In genomic region chr3:122800838-122801237, GRCh38 we compare ENCODE assay signal across 19 cellular contexts. TPM values are rescaled to one million over a fixed set of nuclear protein-coding genes. Genes with fewer than 3 reads are reported as not detected.
A peak's percentile ranks its signal among the peaks of the same experiment; 100 is the strongest.
DNase-seq lines count a peak whose midpoint lies in the region; ATAC-seq, FAIRE-seq and TF ChIP-seq lines count a peak whose summit lies in the region.
"Had no signal": no experiment of that assay in that cellular context is flagged by ENCODE, and none has a peak within 500 bp of the region (broad histone marks: within the 10 kb centered on the region; RNA-seq: fewer than 3 reads in every experiment).

No MANE protein-coding gene starts in this region.

- TF ChIP-seq CTCF in mammary epithelial cell (conservative IDR thresholded peaks at IDR 0.05 in 1 of 2, IDR thresholded peaks at IDR 0.05 in 1 of 2; ENCODE audit: extremely low read depth in 1 of 2, insufficient read depth in 1 of 2, low read depth in 1 of 2, low read length in 2 of 2) (no peak), keratinocyte (optimal IDR thresholded peaks at IDR 0.05 in 1 of 3, IDR thresholded peaks at IDR 0.05 in 1 of 3, conservative IDR thresholded peaks at IDR 0.05 in 1 of 3; ENCODE audit: extremely low read depth in 1 of 3, insufficient read depth in 2 of 3, low read length in 3 of 3) (no peak)

- peak overlapping the region; percentile 19 for H2AFZ ChIP-seq in mammary epithelial cell (ENCODE audit: low read depth, low read length)
- H2AFZ ChIP-seq in keratinocyte (ENCODE audit: control insufficient read depth, low read length) = no peak overlapping the region

- H3K36me3 ChIP-seq in mammary epithelial cell (ENCODE audit: insufficient read depth, low read length) = no peaks in the 10 kb centered on the region
- no peaks in the 10 kb centered on the region for H3K36me3 ChIP-seq in keratinocyte (ENCODE audit: control insufficient read depth in 2 of 2, extremely low read depth in 1 of 2, insufficient read depth in 2 of 2, low read length in 2 of 2)

- no peak for ATAC-seq in activated T-cell treated with anti-CD3 and anti-CD28 coated beads, Interleukin-2, amount 50 U/mL, for 4 hours
- no peak for ATAC-seq in GM21526 (IDR thresholded peaks at IDR 0.05; ENCODE audit: low FRiP score, unreplicated experiment)
- ATAC-seq: A549, K562 had no signal

- peaks cover 5% of the 10 kb centered on the region for H3K36me3 Mint-ChIP-seq in activated T-cell treated with anti-CD3 and anti-CD28 coated beads, Interleukin-2, amount 50 U/mL, for 4 hours (ENCODE audit: insufficient read depth)

- H3K79me2 ChIP-seq in mammary epithelial cell (ENCODE audit: insufficient read depth, low read length) = peaks cover 64% of the 10 kb centered on the region
- peaks cover 5% of the 10 kb centered on the region for H3K79me2 ChIP-seq in keratinocyte (ENCODE audit: control insufficient read depth, insufficient read depth, low read length)

- H3K4me1 Mint-ChIP-seq in activated T-cell treated with anti-CD3 and anti-CD28 coated beads, Interleukin-2, amount 50 U/mL, for 4 hours (ENCODE audit: low read depth) = peaks cover 16% of the 10 kb centered on the region

- intact Hi-C loops in mammary epithelial cell (cut with micrococcal nuclease) = no loop called here

- no peaks in the 10 kb centered on the region for H3K27me3 Mint-ChIP-seq in activated T-cell treated with anti-CD3 and anti-CD28 coated beads, Interleukin-2, amount 50 U/mL, for 4 hours (ENCODE audit: low read depth)
- H3K27me3 Mint-ChIP-seq: CD4-positive, alpha-beta memory T cell had no signal

- CTCF ChIA-PET in mammary epithelial cell (lab: Charles Lee; ENCODE audit: low non-redundant PET) = no interaction called here

- H3K9ac ChIP-seq in mammary epithelial cell (ENCODE audit: insufficient read depth, low read length) (no peak overlapping the region), keratinocyte (ENCODE audit: control insufficient read depth, extremely low read depth, insufficient read depth, low read length) (no peak overlapping the region)

- H3K9me3 ChIP-seq in mammary epithelial cell (replicated peaks; ENCODE audit: insufficient read depth, low read length) (no peaks in the 10 kb centered on the region), keratinocyte (ENCODE audit: control insufficient read depth, low read depth, low read length) (no peaks in the 10 kb centered on the region)
- H3K9me3 ChIP-seq: A549 had no signal

- H4K20me1 ChIP-seq in mammary epithelial cell (ENCODE audit: insufficient read depth, low read length) (no peaks in the 10 kb centered on the region), keratinocyte (ENCODE audit: control insufficient read depth, extremely low read depth, insufficient read depth, low read length) (no peaks in the 10 kb centered on the region)

- peak; percentile 13 for DNase-seq in SIG-M5 treated with dmso at 0.1 percent for 504 hours (lab: John Stamatoyannopoulos, UW; ENCODE audit: unreplicated experiment)
- DNase-seq in SIG-M5 (lab: John Stamatoyannopoulos, UW) = no peak
- DNase-seq in mammary epithelial cell = peak; percentile 92
- peak; percentile 49 for DNase-seq in keratinocyte (ENCODE audit: low read depth, low spot score)
- DNase-seq in COR-L47 (lab: John Stamatoyannopoulos, UW) = no peak
- no peak for DNase-seq in activated T-cell treated with anti-CD3 and anti-CD28 coated beads, Interleukin-2, amount 50 U/mL, for 4 hours
- DNase-seq: CD4-positive, alpha-beta memory T cell; DMS79; NCI-H1436; NCI-H2029 treated with DMSO at 0.1 percent for 48 hours; NCI-H446 treated with DMSO at 0.1 percent for 48 hours; NCI-H69; NK-92 treated with Interleukin-12 subunit alpha and Interleukin-12 subunit beta, amount 100 ng/mL, for 24 hours; OCI-M1; SHP77 treated with DMSO at 0.1 percent for 48 hours had no signal

- dilution Hi-C loops in mammary epithelial cell (cut with HindIII; ENCODE audit: low sequenced_read_pairs) = no loop called here
- dilution Hi-C loops in keratinocyte (cut with MboI; ENCODE audit: extremely low pct_ligation_motif_present, low sequenced_read_pairs) = no loop called here

- H3K9me1 ChIP-seq in keratinocyte (ENCODE audit: control insufficient read depth, extremely low read depth, insufficient read depth, low read length) = no peaks in the 10 kb centered on the region

- H3K4me1 ChIP-seq in mammary epithelial cell (ENCODE audit: insufficient read depth, low read length) = peaks cover 29% of the 10 kb centered on the region
- peaks cover 36% of the 10 kb centered on the region for H3K4me1 ChIP-seq in keratinocyte (ENCODE audit: control insufficient read depth, extremely low read depth, insufficient read depth, low read length)

- in situ Hi-C loops in mammary epithelial cell (cut with MboI; ENCODE audit: low sequenced_read_pairs in 2 of 2) = no loop called here

- peak; percentile 99 for FAIRE-seq in keratinocyte (lab: Jason Lieb, UNC)
- FAIRE-seq: A549, H54, K562 had no signal

- H3K4me3 ChIP-seq in mammary epithelial cell (replicated peaks in 1 of 3; ENCODE audit: insufficient read depth in 1 of 3, low read depth in 2 of 3, low read length in 3 of 3) (no peak overlapping the region), keratinocyte (ENCODE audit: control insufficient read depth in 2 of 3, extremely low read depth in 1 of 3, insufficient read depth in 2 of 3, low read depth in 1 of 3, low read length in 3 of 3) (no peak overlapping the region)
- H3K4me3 ChIP-seq: A549, K562 had no signal

- H3K4me2 ChIP-seq in mammary epithelial cell (ENCODE audit: insufficient read depth, low read depth, low read length) = peak overlapping the region; percentile 52
- H3K4me2 ChIP-seq in keratinocyte (ENCODE audit: control insufficient read depth, extremely low read depth, insufficient read depth, low read depth, low read length) = peak overlapping the region; percentile 31
- H3K4me2 ChIP-seq: A549 had no signal

- WGBS in mammary epithelial cell (ENCODE audit: low coverage, missing lambda C conversion rate) = 10% methylated on average over 2 of the region's 2 CpGs

- no TSS peak for BruUV-seq in mammary epithelial cell (replicated peaks; lab: Mats Ljungman, UMichigan)

- H3K27me3 ChIP-seq in mammary epithelial cell (ENCODE audit: insufficient read depth, low read length) = no peaks in the 10 kb centered on the region
- H3K27me3 ChIP-seq in keratinocyte (ENCODE audit: control insufficient read depth, extremely low read depth, insufficient read depth, low read length) = no peaks in the 10 kb centered on the region

- no peak overlapping the region for H3K4me3 Mint-ChIP-seq in activated T-cell treated with anti-CD3 and anti-CD28 coated beads, Interleukin-2, amount 50 U/mL, for 4 hours
- H3K4me3 Mint-ChIP-seq: CD4-positive, alpha-beta memory T cell had no signal

- H3K27ac ChIP-seq in mammary epithelial cell (ENCODE audit: insufficient read depth, low read depth, low read length) (no peak overlapping the region), keratinocyte (ENCODE audit: control insufficient read depth, insufficient read depth, low read length) (peak overlapping the region; percentile 53)
- H3K27ac ChIP-seq: A549 had no signal

- H3K9me3 Mint-ChIP-seq in activated T-cell treated with anti-CD3 and anti-CD28 coated beads, Interleukin-2, amount 50 U/mL, for 4 hours = no peaks in the 10 kb centered on the region

RNA-seq across cellular contexts. Expression of gene SLC49A4, which starts 6.0 kb away (rescaled TPM):
- 10 to 100 TPM; 21.9 to 68.3 TPM for total RNA-seq in mammary epithelial cell
- 13.9 TPM for polyA plus RNA-seq in mammary epithelial cell
- 42.8 TPM for polyA minus RNA-seq in mammary epithelial cell
- polyA plus RNA-seq in keratinocyte = 16.2 to 19.1 TPM (median 18.2 TPM) in 3 replicates
- 9.5 TPM for polyA plus RNA-seq in keratinocyte (2011; ENCODE audit: low read depth)
- 9.0 and 14.1 TPM in 2 replicates for polyA plus RNA-seq in keratinocyte (2011; cell fraction: cytosol; rRNA removed)
- polyA plus RNA-seq in keratinocyte (2011; cell fraction: nucleus; rRNA removed) = 19.9 and 28.4 TPM in 2 replicates
- polyA plus RNA-seq in keratinocyte (2012; ENCODE audit: low replicate concordance) = 12.7 and 19.0 TPM in 2 replicates
- 14.8 to 24.9 TPM (median 20.4 TPM) in 3 replicates for polyA minus RNA-seq in keratinocyte
- 22.3 TPM for polyA minus RNA-seq in keratinocyte (2011; cell fraction: cytosol; rRNA and poly(A)+ RNA removed)
- polyA minus RNA-seq in keratinocyte (2011; cell fraction: nucleus; rRNA and poly(A)+ RNA removed) = 31.8 and 54.2 TPM in 2 replicates
- 1 to 10 TPM; 1.7 to 2.0 (median 1.7) TPM for total RNA-seq in activated T-cell treated with anti-CD3 and anti-CD28 coated beads, Interleukin-2, amount 50 U/mL, for 4 hours

RNA-seq across cellular contexts. Expression of gene HSPBAP1, which starts 7.2 kb away (rescaled TPM):
- total RNA-seq in mammary epithelial cell = 1 to 10 TPM; 9.2 to 9.6 TPM
- polyA plus RNA-seq in mammary epithelial cell (5.5 TPM), keratinocyte (4.8 to 9.5 TPM (median 6.6 TPM) in 3 replicates)
- polyA minus RNA-seq in mammary epithelial cell (20.0 TPM), keratinocyte (0.75 to 8.0 TPM (median 4.4 TPM) in 3 replicates)
- 26.7 TPM for polyA plus RNA-seq in keratinocyte (2011; ENCODE audit: low read depth)
- 2.8 and 5.1 TPM in 2 replicates for polyA plus RNA-seq in keratinocyte (2011; cell fraction: cytosol; rRNA removed)
- 14.1 and 14.6 TPM in 2 replicates for polyA plus RNA-seq in keratinocyte (2011; cell fraction: nucleus; rRNA removed)
- 3.2 and 17.1 TPM in 2 replicates for polyA plus RNA-seq in keratinocyte (2012; ENCODE audit: low replicate concordance)
- polyA minus RNA-seq in keratinocyte (2011; cell fraction: cytosol; rRNA and poly(A)+ RNA removed) = 2.5 TPM
- 4.9 and 9.5 TPM in 2 replicates for polyA minus RNA-seq in keratinocyte (2011; cell fraction: nucleus; rRNA and poly(A)+ RNA removed)
- total RNA-seq in activated T-cell treated with anti-CD3 and anti-CD28 coated beads, Interleukin-2, amount 50 U/mL, for 4 hours = 1 to 10 TPM; 7.6 to 8.8 (median 7.7) TPM

Comparison
In these comparisons a context has a peak if more than half of its experiments do, and no peak if none do; other contexts are left out.
1. DNase-seq: peak in SIG-M5 treated with dmso at 0.1 percent for 504 hours (single experiment), mammary epithelial cell (single experiment) and keratinocyte (single experiment); none in SIG-M5 (single experiment), COR-L47 (single experiment) and activated T-cell treated with anti-CD3 and anti-CD28 coated beads, Interleukin-2, amount 50 U/mL, for 4 hours (single experiment).
2. RNA of gene SLC49A4, which starts 6.0 kb away (total RNA-seq): 21.9 to 68.3 TPM in mammary epithelial cell; 1.7 to 2.0 TPM in activated T-cell treated with anti-CD3 and anti-CD28 coated beads, Interleukin-2, amount 50 U/mL, for 4 hours; every median in the first group is over 4 times any median in the second.